16 cellular contexts compared by ENCODE assay signal in genomic region chr1:172980456-172980855, GRCh38.
DNase-seq lines count a peak whose midpoint lies in the region; ATAC-seq, FAIRE-seq and TF ChIP-seq lines count a peak whose summit lies in the region.
"Had no signal": no experiment of that assay in that cellular context is flagged by ENCODE, and none has a peak within 500 bp of the region (broad histone marks: within the 10 kb centered on the region; RNA-seq: fewer than 3 reads in every experiment).

No MANE protein-coding gene starts in this region.

- H2BK120ac ChIP-seq in trophoblast cell (ENCODE audit: insufficient read depth, low read length, poor library complexity): no peak overlapping the region

- H3K4me1 Mint-ChIP-seq in CD4-positive, alpha-beta T cell (ENCODE audit: low read depth): no peaks in the 10 kb centered on the region

- dilution Hi-C loops in keratinocyte (cut with MboI; ENCODE audit: extremely low pct_ligation_motif_present, low sequenced_read_pairs): no loop called here

- no peak overlapping the region for H3K18ac ChIP-seq in trophoblast cell (ENCODE audit: low read length)

- H3K27ac ChIP-seq in keratinocyte (ENCODE audit: control insufficient read depth, insufficient read depth, low read length) (no peak overlapping the region), trophoblast cell (ENCODE audit: low read depth, low read length) (no peak overlapping the region)
- H3K27ac ChIP-seq in CD4-positive, alpha-beta T cell (ENCODE audit: low read depth, low read length): no peak overlapping the region
- H3K27ac ChIP-seq: adrenal gland had no signal

- intact Hi-C loops in CD4-positive, alpha-beta T cell (cut with DNase I, micrococcal nuclease): no loop called here

- H3K36me3 ChIP-seq in bronchial epithelial cell (ENCODE audit: control insufficient read depth, insufficient read depth, low read length) (no peaks in the 10 kb centered on the region), keratinocyte (ENCODE audit: control insufficient read depth in 2 of 2, extremely low read depth in 1 of 2, insufficient read depth in 2 of 2, low read length in 2 of 2) (no peaks in the 10 kb centered on the region), trophoblast cell (ENCODE audit: control insufficient read depth in 1 of 2, insufficient read depth in 2 of 2, low read length in 2 of 2) (no peaks in the 10 kb centered on the region)
- H3K36me3 ChIP-seq: adrenal gland had no signal

- H4K12ac ChIP-seq in trophoblast cell (ENCODE audit: low read depth, low read length): no peak overlapping the region

- no peak for ATAC-seq in CD4-positive, alpha-beta T cell (ENCODE audit: poor library complexity)
- ATAC-seq: right cardiac atrium had no signal

- H3K14ac ChIP-seq in trophoblast cell (ENCODE audit: low read length): no peak overlapping the region

- no peaks in the 10 kb centered on the region for H3K79me1 ChIP-seq in trophoblast cell (ENCODE audit: low read length)

- no peak overlapping the region for H3K27ac Mint-ChIP-seq in CD4-positive, alpha-beta T cell

- H3K4ac ChIP-seq in trophoblast cell (ENCODE audit: low read depth, low read length): no peak overlapping the region

- POLR2A ChIA-PET in CD4-positive, alpha-beta T cell (lab: Charles Lee): no interaction called here

- H3K4me2 ChIP-seq in keratinocyte (ENCODE audit: control insufficient read depth, extremely low read depth, insufficient read depth, low read depth, low read length) (no peak overlapping the region), trophoblast cell (ENCODE audit: low read length) (no peak overlapping the region)

- H4K8ac ChIP-seq in trophoblast cell (ENCODE audit: low read depth, low read length): no peak overlapping the region

- H3K27me3 ChIP-seq in bronchial epithelial cell (ENCODE audit: control insufficient read depth, insufficient read depth, low read length) (no peaks in the 10 kb centered on the region), keratinocyte (ENCODE audit: control insufficient read depth, extremely low read depth, insufficient read depth, low read length) (no peaks in the 10 kb centered on the region), trophoblast cell (ENCODE audit: insufficient read depth, low read length) (no peaks in the 10 kb centered on the region)
- no peaks in the 10 kb centered on the region for H3K27me3 ChIP-seq in CD4-positive, alpha-beta T cell (ENCODE audit: control insufficient read depth, insufficient read depth, low read length)
- H3K27me3 ChIP-seq: adrenal gland had no signal

- H2BK5ac ChIP-seq in trophoblast cell (ENCODE audit: low read depth, low read length, poor library complexity): no peak overlapping the region

- H3K4me1 ChIP-seq in keratinocyte (ENCODE audit: control insufficient read depth, extremely low read depth, insufficient read depth, low read length) (peaks cover 14% of the 10 kb centered on the region), trophoblast cell (ENCODE audit: control insufficient read depth in 1 of 2, insufficient read depth in 2 of 2, low read length in 2 of 2) (peaks cover 0 to 2% of the 10 kb centered on the region in 2 experiments)

- FAIRE-seq in bronchial epithelial cell (lab: Jason Lieb, UNC) (no peak), keratinocyte (lab: Jason Lieb, UNC) (peak; percentile 39)
- FAIRE-seq: urothelium cell line had no signal

- DNase-seq in COLO829 (ENCODE audit: low spot score) (peak; percentile 23), LHCN-M2 (ENCODE audit: low read depth) (peak; percentile 41), bronchial epithelial cell (ENCODE audit: low read depth) (peak; percentile 42), keratinocyte (ENCODE audit: low read depth, low spot score) (no peak), GM20000 (ENCODE audit: low spot score) (no peak), GM19240 (ENCODE audit: insufficient read length, low spot score) (no peak), trophoblast cell (no peak)
- DNase-seq in CD4-positive, alpha-beta T cell: no peak
- DNase-seq: activated effector memory CD4-positive, alpha-beta T cell treated with anti-CD3 and anti-CD28 coated beads, Interleukin-2, amount 50 U/mL, for 16 hours; adrenal gland; NCI-H146; NCI-H2171 treated with DMSO at 0.1 percent for 48 hours; NCI-H748 treated with DMSO at 0.1 percent for 48 hours; right cardiac atrium; T-helper 9 cell had no signal

- H3K36me3 Mint-ChIP-seq in CD4-positive, alpha-beta T cell (ENCODE audit: low read depth): no peaks in the 10 kb centered on the region

- no peaks in the 10 kb centered on the region for H3K27me3 Mint-ChIP-seq in CD4-positive, alpha-beta T cell

- H2AFZ ChIP-seq in keratinocyte (ENCODE audit: control insufficient read depth, low read length) (no peak overlapping the region), trophoblast cell (ENCODE audit: insufficient read depth, low read length, poor library complexity) (no peak overlapping the region)

- H2AK5ac ChIP-seq in trophoblast cell (ENCODE audit: low read length): no peak overlapping the region

- H3K9me3 ChIP-seq in keratinocyte (ENCODE audit: control insufficient read depth, low read depth, low read length) (no peaks in the 10 kb centered on the region), trophoblast cell (ENCODE audit: insufficient read depth, low read depth, low read length) (no peaks in the 10 kb centered on the region)
- no peaks in the 10 kb centered on the region for H3K9me3 ChIP-seq in CD4-positive, alpha-beta T cell (ENCODE audit: control insufficient read depth, low read length)
- H3K9me3 ChIP-seq: adrenal gland had no signal

- H3K9me1 ChIP-seq in keratinocyte (ENCODE audit: control insufficient read depth, extremely low read depth, insufficient read depth, low read length): no peaks in the 10 kb centered on the region

- TF ChIP-seq CTCF in bronchial epithelial cell (IDR thresholded peaks at IDR 0.05; ENCODE audit: insufficient read depth, low read length, severe bottlenecking) (no peak), keratinocyte (optimal IDR thresholded peaks at IDR 0.05 in 1 of 3, IDR thresholded peaks at IDR 0.05 in 1 of 3, conservative IDR thresholded peaks at IDR 0.05 in 1 of 3; ENCODE audit: extremely low read depth in 1 of 3, insufficient read depth in 2 of 3, low read length in 3 of 3) (no peak), GM20000 (IDR thresholded peaks at IDR 0.05; ENCODE audit: extremely low read depth, missing control alignments) (no peak)
- TF ChIP-seq CTCF in CD4-positive, alpha-beta T cell (IDR thresholded peaks at IDR 0.05): no peak

- no peak overlapping the region for H3K23ac ChIP-seq in trophoblast cell (ENCODE audit: low read length)

- no peak overlapping the region for H3K4me3 Mint-ChIP-seq in CD4-positive, alpha-beta T cell

- no peaks in the 10 kb centered on the region for H4K20me1 ChIP-seq in keratinocyte (ENCODE audit: control insufficient read depth, extremely low read depth, insufficient read depth, low read length)

- H3K9ac ChIP-seq in keratinocyte (ENCODE audit: control insufficient read depth, extremely low read depth, insufficient read depth, low read length) (no peak overlapping the region), trophoblast cell (ENCODE audit: low read length) (no peak overlapping the region)

- WGBS in trophoblast cell (ENCODE audit: extremely low coverage, insufficient coverage, insufficient read length): no CpG with 5 or more reads among the region's 2 CpGs

- CTCF ChIA-PET in CD4-positive, alpha-beta T cell (lab: Charles Lee): no interaction called here

- H4K91ac ChIP-seq in trophoblast cell (ENCODE audit: low read depth, low read length): no peak overlapping the region

- H2BK12ac ChIP-seq in trophoblast cell (ENCODE audit: low read length): no peak overlapping the region

- H3K79me2 ChIP-seq in keratinocyte (ENCODE audit: control insufficient read depth, insufficient read depth, low read length) (no peaks in the 10 kb centered on the region), trophoblast cell (ENCODE audit: control insufficient read depth, insufficient read depth, low read length, poor library complexity) (no peaks in the 10 kb centered on the region)

- no peaks in the 10 kb centered on the region for H3K9me3 Mint-ChIP-seq in CD4-positive, alpha-beta T cell

- H3K4me3 ChIP-seq in bronchial epithelial cell (ENCODE audit: low read depth, low read length) (no peak overlapping the region), keratinocyte (ENCODE audit: control insufficient read depth in 2 of 3, extremely low read depth in 1 of 3, insufficient read depth in 2 of 3, low read depth in 1 of 3, low read length in 3 of 3) (no peak overlapping the region), trophoblast cell (ENCODE audit: low read depth, low read length) (no peak overlapping the region)
- H3K4me3 ChIP-seq: adrenal gland had no signal

Comparison
In these comparisons a context has a peak if more than half of its experiments do, and no peak if none do; other contexts are left out.
1. DNase-seq: peak in COLO829 (single experiment), LHCN-M2 (single experiment) and bronchial epithelial cell (single experiment); none in keratinocyte (single experiment), GM20000 (single experiment), CD4-positive, alpha-beta T cell (0 of 10), GM19240 (single experiment) and trophoblast cell (0 of 2).